1 cellular context compared by ENCODE assay signal in the genomic region with DNA sequence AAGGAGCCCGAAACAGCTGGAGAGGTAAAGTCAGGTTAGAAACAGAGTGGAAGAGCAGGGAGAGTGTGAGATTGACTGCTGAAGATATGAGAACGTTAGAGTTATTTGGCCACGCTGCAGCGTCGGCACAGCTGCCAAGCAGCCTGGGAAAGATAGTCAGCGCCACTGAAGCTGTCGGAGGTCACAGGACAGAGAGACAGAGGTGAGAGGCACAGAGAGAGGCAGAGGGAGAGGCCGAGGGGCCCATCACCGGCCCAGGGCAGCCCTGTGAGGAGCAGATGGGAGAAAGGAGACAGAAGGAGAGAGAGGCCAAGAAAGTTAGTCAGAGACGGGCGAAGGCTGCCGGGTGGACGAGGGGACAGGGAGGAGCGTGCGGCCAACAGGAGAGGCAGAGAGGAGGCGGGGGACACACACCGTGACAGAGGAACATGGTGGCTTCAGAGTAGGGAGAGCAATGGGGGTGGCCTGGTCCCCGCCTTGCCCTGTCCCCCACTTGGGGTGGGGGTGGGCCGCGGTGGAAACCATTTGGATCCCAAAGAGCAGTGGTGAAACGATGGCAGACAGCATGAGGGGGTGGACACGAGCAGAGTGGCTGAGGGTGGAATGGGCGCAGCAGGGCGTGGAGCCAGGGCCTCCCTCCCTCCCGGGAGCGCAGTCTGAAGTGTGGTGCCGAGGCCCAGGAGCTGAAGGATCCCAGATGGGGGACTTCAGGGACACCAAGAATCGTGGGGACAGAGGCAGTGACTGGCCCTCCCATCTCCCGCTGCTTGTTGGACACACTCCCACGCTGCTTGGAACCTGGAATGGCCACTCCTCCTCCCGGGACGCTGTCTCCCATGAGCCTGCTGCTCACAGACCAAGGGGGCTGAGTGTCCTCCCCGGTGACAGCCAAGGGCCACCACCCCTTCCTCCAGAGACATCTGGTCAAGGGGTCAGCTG.
TF ChIP-seq lines count a peak whose summit lies in the region.

No MANE protein-coding gene starts in this region.

TF ChIP-seq in K562, 482 proteins besides CTCF, POLR2A, EP300 and RAD21:
- no peak for TF ChIP-seq ZNF41 (CRISPR knock-in tag; conservative IDR thresholded peaks at IDR 0.05)
